ENCODE assay signal across 36 cellular contexts in the genomic region with DNA sequence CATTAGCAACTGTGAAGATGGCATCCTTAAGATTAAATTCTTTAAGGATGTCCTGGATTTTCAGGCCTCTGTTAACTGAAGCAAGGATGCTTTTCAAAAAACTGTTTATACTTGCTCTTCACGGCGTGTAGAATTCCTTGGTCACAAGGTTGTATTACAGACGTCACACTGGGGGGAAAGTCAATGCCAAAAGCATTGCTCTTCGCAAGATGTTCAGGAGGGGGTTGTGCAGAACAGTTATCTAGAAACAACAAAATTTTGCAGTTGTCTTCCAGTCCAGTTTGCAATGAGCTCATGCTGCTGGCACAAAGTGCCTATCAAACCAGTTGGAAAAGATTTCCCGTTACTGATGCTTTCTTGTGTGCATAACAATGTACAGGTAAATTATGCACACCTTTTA.
"Had no signal": no experiment of that assay in that cellular context is flagged by ENCODE, and none has a peak within 500 bp of the region (broad histone marks: within the 10 kb centered on the region; RNA-seq: fewer than 3 reads in every experiment).

No MANE protein-coding gene starts in this region.

- H3K9ac ChIP-seq: KMS-11 had no signal

- H3K27ac ChIP-seq: KMS-11 had no signal

- H3K36me3 ChIP-seq: MG63 had no signal

- DNase-seq: Karpas-422, Kasumi-1, MG63, MM.1S, MV-4-11, NCI-H1048, NCI-H1092, NCI-H1092 treated with DMSO at 0.1 percent for 48 hours, NCI-H1105, NCI-H1105 treated with DMSO at 0.1 percent for 48 hours, NCI-H1417, NCI-H1417 treated with DMSO at 0.1 percent for 48 hours, NCI-H1436, NCI-H1436 treated with DMSO at 0.1 percent for 48 hours, NCI-H146, NCI-H1694, NCI-H1694 treated with DMSO at 0.1 percent for 48 hours, NCI-H187, NCI-H187 treated with DMSO at 0.1 percent for 48 hours, NCI-H1930, NCI-H2029, NCI-H2029 treated with DMSO at 0.1 percent for 48 hours, NCI-H2081, NCI-H2081 treated with DMSO at 0.1 percent for 48 hours, NCI-H2107, NCI-H2171, NCI-H2171 treated with DMSO at 0.1 percent for 48 hours, NCI-H2227 treated with DMSO at 0.1 percent for 48 hours, NCI-H226, NCI-H345, NCI-H446, NCI-H446 treated with DMSO at 0.1 percent for 48 hours, NCI-H510A, NCI-H510A treated with DMSO at 0.1 percent for 48 hours, NCI-H524 had no signal

- H3K4me3 ChIP-seq: MG63 had no signal

- H3K27me3 ChIP-seq: MG63 had no signal

- H3K9me3 ChIP-seq: MG63 had no signal

- H3K4me2 ChIP-seq: KMS-11 had no signal
